ENCODE assay signal across 26 cellular contexts in the genomic region with DNA sequence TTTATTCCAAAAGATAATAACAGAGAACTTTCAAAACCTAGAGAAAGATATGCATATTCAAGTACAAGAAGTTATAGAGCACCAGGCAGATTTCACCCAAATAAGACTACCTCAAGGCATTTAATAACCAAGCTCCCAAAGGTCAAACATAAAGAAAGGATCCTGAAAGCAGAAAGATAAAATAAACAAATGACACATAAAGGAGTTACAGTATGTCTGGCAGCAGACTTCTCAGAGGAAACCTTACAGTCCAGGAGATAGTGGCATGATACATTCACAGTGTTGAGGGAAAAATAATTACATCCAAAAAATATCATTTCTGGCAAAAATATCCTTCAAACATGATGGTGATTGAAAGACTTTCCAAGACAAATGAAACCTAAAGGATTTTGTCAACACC.
"Had no signal": no experiment of that assay in that cellular context is flagged by ENCODE, and none has a peak within 500 bp of the region (broad histone marks: within the 10 kb centered on the region; RNA-seq: fewer than 3 reads in every experiment).

No MANE protein-coding gene starts in this region.

- H3K36me3 Mint-ChIP-seq: activated naive CD4-positive, alpha-beta T cell treated with anti-CD3 and anti-CD28 coated beads, Interleukin-2, amount 50 U/mL, for 72 hours had no signal

- H3K4me3 Mint-ChIP-seq: activated CD4-positive, alpha-beta T cell treated with anti-CD3 and anti-CD28 coated beads, Interleukin-2, amount 10 ng/mL, durations not matched to agents 24 days and 14 days; activated CD8-positive, alpha-beta T cell treated with anti-CD3 and anti-CD28 coated beads for 36 hours; activated naive CD4-positive, alpha-beta T cell treated with anti-CD3 and anti-CD28 coated beads for 36 hours; activated T-cell treated with anti-CD3 and anti-CD28 coated beads, Interleukin-2, amount 50 U/mL, for 24 hours had no signal

- ATAC-seq: activated CD8-positive, alpha-beta T cell treated with anti-CD3 and anti-CD28 coated beads for 36 hours; activated naive CD4-positive, alpha-beta T cell treated with anti-CD3 and anti-CD28 coated beads, Interleukin-2, amount 50 U/mL, for 72 hours had no signal

- H3K27ac ChIP-seq: brain microvascular endothelial cell, SJCRH30, SK-N-MC had no signal

- H3K27ac Mint-ChIP-seq: activated CD4-positive, alpha-beta T cell treated with anti-CD3 and anti-CD28 coated beads, Interleukin-2, amount 10 ng/mL, durations not matched to agents 24 days and 14 days; activated CD8-positive, alpha-beta T cell treated with anti-CD3 and anti-CD28 coated beads for 36 hours; activated naive CD4-positive, alpha-beta T cell treated with anti-CD3 and anti-CD28 coated beads for 36 hours; activated naive CD4-positive, alpha-beta T cell treated with anti-CD3 and anti-CD28 coated beads, Interleukin-2, amount 50 U/mL, for 72 hours; activated T-cell treated with anti-CD3 and anti-CD28 coated beads, Interleukin-2, amount 50 U/mL, for 24 hours; activated T-helper 2 cell treated with anti-CD3 and anti-CD28 coated beads, Interferon-gamma antibody, Interleukin-2, Interleukin-4, amounts not matched to agents 10 μg/mL and 5 μg/mL and 100 μg/mL, durations not matched to agents 14 hours and 24 hours and 36 hours had no signal

- H3K27me3 ChIP-seq: brain microvascular endothelial cell, SJCRH30 had no signal

- H3K27me3 Mint-ChIP-seq: activated CD4-positive, alpha-beta T cell treated with anti-CD3 and anti-CD28 coated beads, Interleukin-2, amount 10 ng/mL, durations not matched to agents 24 days and 14 days; activated CD8-positive, alpha-beta T cell treated with anti-CD3 and anti-CD28 coated beads for 36 hours; activated T-cell treated with anti-CD3 and anti-CD28 coated beads, Interleukin-2, amount 50 U/mL, for 24 hours had no signal

- FAIRE-seq: TTC549 had no signal

- H3K4me1 Mint-ChIP-seq: activated CD4-positive, alpha-beta T cell treated with anti-CD3 and anti-CD28 coated beads, Interleukin-2, amount 10 ng/mL, durations not matched to agents 24 days and 14 days had no signal

- H3K4me3 ChIP-seq: SJCRH30, SK-N-MC had no signal

- H3K36me3 ChIP-seq: brain microvascular endothelial cell, SJCRH30 had no signal

- DNase-seq: activated CD4-positive, alpha-beta T cell treated with anti-CD3 and anti-CD28 coated beads, Interleukin-2, amount 10 ng/mL, durations not matched to agents 24 days and 14 days; activated CD4-positive, alpha-beta T cell treated with anti-CD3 and anti-CD28 coated beads, Interleukin-2, amount 50 U/mL, for 4 hours; activated CD8-positive, alpha-beta T cell treated with anti-CD3 and anti-CD28 coated beads for 36 hours; activated gamma-delta T cell; activated naive CD4-positive, alpha-beta T cell treated with anti-CD3 and anti-CD28 coated beads for 36 hours; activated T-cell treated with anti-CD3 and anti-CD28 coated beads, Interleukin-2, amount 50 U/mL, for 24 hours; anterior cingulate cortex; brain microvascular endothelial cell; Kasumi-1; NCI-H1092 treated with DMSO at 0.1 percent for 48 hours; NCI-H1417; NCI-H146; NCI-H187; NCI-H2029 treated with DMSO at 0.1 percent for 48 hours; NCI-H2107; NCI-H2171; NCI-H510A; NCI-H526; NCI-H748 treated with DMSO at 0.1 percent for 48 hours; NK-92 treated with Interleukin-12 subunit alpha and Interleukin-12 subunit beta, amount 100 ng/mL, for 24 hours; Right ventricle myocardium superior; SJCRH30 had no signal

- H3K4me1 ChIP-seq: SJCRH30 had no signal

- H3K9me3 Mint-ChIP-seq: activated CD4-positive, alpha-beta T cell treated with anti-CD3 and anti-CD28 coated beads, Interleukin-2, amount 10 ng/mL, durations not matched to agents 24 days and 14 days; activated naive CD4-positive, alpha-beta T cell treated with anti-CD3 and anti-CD28 coated beads for 36 hours; activated T-helper 2 cell treated with anti-CD3 and anti-CD28 coated beads, Interferon-gamma antibody, Interleukin-2, Interleukin-4, amounts not matched to agents 10 μg/mL and 5 μg/mL and 100 μg/mL, durations not matched to agents 14 hours and 24 hours and 36 hours had no signal

- H3K9me3 ChIP-seq: SJCRH30 had no signal
